17 cellular contexts compared by ENCODE assay signal in the genomic region with DNA sequence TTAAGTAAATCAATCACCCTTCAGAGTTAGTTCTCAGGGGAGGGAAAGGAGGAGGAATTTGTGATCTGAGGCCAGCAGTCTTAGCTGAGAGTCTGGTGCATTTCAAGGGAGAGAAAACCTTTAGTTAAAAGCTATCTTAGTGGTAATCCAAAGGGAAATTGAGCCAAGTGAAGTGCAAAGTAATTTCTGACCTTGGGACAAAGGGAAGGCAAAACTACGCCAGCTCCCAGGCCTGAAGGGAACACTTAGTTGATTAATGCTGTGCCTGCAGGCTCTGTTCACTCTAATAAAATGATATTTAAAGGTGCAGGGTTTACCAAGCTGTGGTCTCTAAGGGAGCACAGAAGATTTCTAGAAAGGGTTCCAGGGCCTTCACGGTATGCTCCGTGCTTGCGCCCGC. TPM values are rescaled to one million over a fixed set of nuclear protein-coding genes. Genes with fewer than 3 reads are reported as not detected.
"Had no signal": no experiment of that assay in that cellular context is flagged by ENCODE, and none has a peak within 500 bp of the region (broad histone marks: within the 10 kb centered on the region; RNA-seq: fewer than 3 reads in every experiment).

No MANE protein-coding gene starts in this region.

- H3K36me3 ChIP-seq: breast epithelium, gastrocnemius medialis had no signal

- H3K9me3 Mint-ChIP-seq: activated naive CD4-positive, alpha-beta T cell treated with anti-CD3 and anti-CD28 coated beads for 36 hours; naive thymus-derived CD4-positive, alpha-beta T cell; T-helper 1 cell treated with Interleukin-12 subunit alpha and Interleukin-12 subunit beta and Interleukin-4 antibody, amounts not matched to agents 30 μg/mL and 1 μg/mL, for 36 hours had no signal

- H3K27ac Mint-ChIP-seq: activated CD8-positive, alpha-beta T cell treated with anti-CD3 and anti-CD28 coated beads, Interleukin-2, amount 10 ng/mL, durations not matched to agents 7 days and 5 days; activated naive CD4-positive, alpha-beta T cell treated with anti-CD3 and anti-CD28 coated beads for 36 hours; T-helper 1 cell treated with Interleukin-12 subunit alpha and Interleukin-12 subunit beta and Interleukin-4 antibody, amounts not matched to agents 30 μg/mL and 1 μg/mL, for 36 hours; WTC11 had no signal

- H3K27me3 ChIP-seq: breast epithelium, gastrocnemius medialis, hepatocyte, testis had no signal

- H3K4me3 ChIP-seq: breast epithelium, gastrocnemius medialis, hepatocyte, lung, testis had no signal

- H3K4me1 ChIP-seq: breast epithelium had no signal

- H3K27ac ChIP-seq: breast epithelium, gastrocnemius medialis, hepatocyte had no signal

- H3K9me3 ChIP-seq: breast epithelium, gastrocnemius medialis, testis had no signal

- DNase-seq: activated CD4-positive, alpha-beta T cell treated with anti-CD3 and anti-CD28 coated beads for 48 hours; activated CD8-positive, alpha-beta T cell treated with anti-CD3 and anti-CD28 coated beads, Interleukin-2, amount 10 ng/mL, durations not matched to agents 7 days and 5 days; activated naive CD4-positive, alpha-beta T cell treated with anti-CD3 and anti-CD28 coated beads for 36 hours; amygdala; gastrocnemius medialis; kidney; naive thymus-derived CD4-positive, alpha-beta T cell; occipital lobe; stimulated activated CD4-positive, alpha-beta T cell treated with anti-CD3 and anti-CD28 coated beads, Interleukin-2, amount 100 ng/mL, for 24 hours; stimulated activated naive CD4-positive, alpha-beta T cell; testis had no signal

- H3K36me3 Mint-ChIP-seq: naive thymus-derived CD4-positive, alpha-beta T cell; WTC11 had no signal

- H3K4me3 Mint-ChIP-seq: activated CD8-positive, alpha-beta T cell treated with anti-CD3 and anti-CD28 coated beads, Interleukin-2, amount 10 ng/mL, durations not matched to agents 7 days and 5 days; activated naive CD4-positive, alpha-beta T cell treated with anti-CD3 and anti-CD28 coated beads for 36 hours; naive thymus-derived CD4-positive, alpha-beta T cell; T-helper 1 cell treated with Interleukin-12 subunit alpha and Interleukin-12 subunit beta and Interleukin-4 antibody, amounts not matched to agents 30 μg/mL and 1 μg/mL, for 36 hours; WTC11 had no signal

- ATAC-seq: activated CD8-positive, alpha-beta T cell treated with anti-CD3 and anti-CD28 coated beads, Interleukin-2, amount 10 ng/mL, durations not matched to agents 7 days and 5 days; gastrocnemius medialis; naive thymus-derived CD4-positive, alpha-beta T cell; SK-N-SH treated with all-trans-retinoic acid at 6 μM for 48 hours; WTC11 had no signal

- H3K4me1 Mint-ChIP-seq: WTC11 had no signal

RNA-seq across cellular contexts. Expression of a gene that starts 23.1 kb away (rescaled TPM):
- total RNA-seq: activated CD8-positive, alpha-beta T cell treated with anti-CD3 and anti-CD28 coated beads, Interleukin-2, amount 10 ng/mL, durations not matched to agents 7 days and 5 days; naive thymus-derived CD4-positive, alpha-beta T cell had no signal
- polyA plus RNA-seq: naive thymus-derived CD4-positive, alpha-beta T cell had no signal
